Comparison of ENCODE assay signal across 26 cellular contexts in the genomic region with DNA sequence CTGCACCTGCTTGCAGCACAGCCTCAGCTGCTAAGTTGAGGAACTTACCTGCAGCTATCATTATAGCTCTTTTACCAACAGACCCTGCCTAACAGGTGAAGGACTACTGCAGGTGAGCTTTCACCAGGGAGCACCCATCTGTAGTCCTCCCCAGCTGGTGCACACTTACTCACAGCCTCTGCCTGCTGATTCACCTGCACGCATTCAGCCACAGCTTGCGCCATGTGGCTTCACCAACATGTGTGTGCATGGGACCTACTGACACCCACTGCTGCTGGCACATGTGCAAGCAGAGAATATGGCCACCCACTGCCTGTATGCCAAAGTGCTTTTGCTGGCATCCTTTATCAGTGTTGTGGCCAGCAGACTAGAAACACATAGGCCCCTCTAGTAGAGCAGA.
"Had no signal": no experiment of that assay in that cellular context is flagged by ENCODE, and none has a peak within 500 bp of the region (broad histone marks: within the 10 kb centered on the region; RNA-seq: fewer than 3 reads in every experiment).

No MANE protein-coding gene starts in this region.

- H3K9me3 ChIP-seq: stomach, suprapubic skin, testis, thoracic aorta, thyroid gland, tibial artery, tibial nerve, transverse colon, upper lobe of left lung, upper lobe of right lung, uterus, vagina had no signal

- DNase-seq: stimulated activated CD4-positive, alpha-beta T cell treated with anti-CD3 and anti-CD28 coated beads, Interleukin-2, amount 100 ng/mL, for 48 hours; stimulated activated CD4-positive, alpha-beta T cell treated with anti-CD3 and anti-CD28 coated beads, Interleukin-4, amount 100 ng/mL, for 1 hour; stimulated activated CD4-positive, alpha-beta T cell treated with anti-CD3 and anti-CD28 coated beads, Interleukin-4, amount 100 ng/mL, for 24 hours; stimulated activated CD4-positive, alpha-beta T cell treated with anti-CD3 and anti-CD28 coated beads, Interleukin-4, amount 100 ng/mL, for 4 hours; stimulated activated CD8-positive, alpha-beta memory T cell treated with anti-CD3 and anti-CD28 coated beads, Interleukin-4, amount 100 ng/mL, for 48 hours; stimulated activated naive B cell treated with anti-CD40 and anti-IgM and Interleukin-4, amounts not matched to agents 10 μg/mL and 1 μg/mL and 100 μg/mL, for 72 hours; stimulated activated naive CD4-positive, alpha-beta T cell; stimulated activated naive CD4-positive, alpha-beta T cell treated with Interleukin-2 at 50 U/mL for 16 hours; stimulated activated naive CD8-positive, alpha-beta T cell treated with anti-CD3 and anti-CD28 coated beads, Interleukin-15, amount 100 ng/mL, for 72 hours; stimulated activated naive CD8-positive, alpha-beta T cell treated with anti-CD3 and anti-CD28 coated beads, Interleukin-15, Interleukin-2, amounts not matched to agents 100 U/mL and 50 U/mL, for 24 hours; stomach; substantia nigra; testis; thyroid gland; tibial artery; transverse colon; trophoblast cell; upper lobe of left lung; upper lobe of right lung; uterus had no signal

- ATAC-seq: stimulated activated effector memory CD8-positive, alpha-beta T cell treated with anti-CD3 and anti-CD28 coated beads, Interleukin-12 subunit alpha, Interleukin-12 subunit beta, amount 100 ng/mL, for 72 hours; stimulated activated memory B cell treated with anti-CD40 and anti-IgM and Interleukin-4, amounts not matched to agents 10 μg/mL and 1 μg/mL and 100 μg/mL, for 72 hours; stimulated activated naive B cell treated with anti-CD40 and anti-IgM and Interleukin-4, amounts not matched to agents 10 μg/mL and 1 μg/mL and 100 μg/mL, for 72 hours; stimulated activated naive CD8-positive, alpha-beta T cell treated with anti-CD3 and anti-CD28 coated beads, Interleukin-15, amount 100 ng/mL, for 72 hours; stimulated activated naive CD8-positive, alpha-beta T cell treated with anti-CD3 and anti-CD28 coated beads, Interleukin-15, Interleukin-2, amounts not matched to agents 100 U/mL and 50 U/mL, for 24 hours; upper lobe of right lung had no signal

- H3K27ac ChIP-seq: stomach, suprapubic skin, testis, thoracic aorta, thyroid gland, tibial artery, tibial nerve, transverse colon, upper lobe of left lung, upper lobe of right lung, uterus, vagina had no signal

- H3K4me1 ChIP-seq: stomach, suprapubic skin, testis, thyroid gland, tibial artery, tibial nerve, transverse colon, upper lobe of left lung, upper lobe of right lung, uterus, vagina had no signal

- H3K4me3 ChIP-seq: stomach, suprapubic skin, testis, thoracic aorta, thyroid gland, tibial artery, tibial nerve, transverse colon, upper lobe of left lung, upper lobe of right lung, uterus, vagina had no signal

- H3K36me3 ChIP-seq: stomach, suprapubic skin, thoracic aorta, thyroid gland, tibial artery, tibial nerve, transverse colon, upper lobe of left lung, upper lobe of right lung, uterus, vagina had no signal

- H3K27me3 ChIP-seq: stomach, suprapubic skin, testis, thyroid gland, tibial artery, transverse colon, upper lobe of left lung, upper lobe of right lung, uterus, vagina had no signal
